ENCODE assay signal across 2 cellular contexts in genomic region chr15:77545058-77545457, GRCh38.
A peak's percentile ranks its signal among the peaks of the same experiment; 100 is the strongest.
TF ChIP-seq lines count a peak whose summit lies in the region.

No MANE protein-coding gene starts in this region.

TF ChIP-seq in K562, 482 proteins besides CTCF, POLR2A, EP300 and RAD21 (continued from another document):
- TF ChIP-seq PATZ1 (CRISPR knock-in tag; IDR thresholded peaks at IDR 0.05; ENCODE audit: borderline replicate concordance) = no peak
- TF ChIP-seq NR2C1 (IDR thresholded peaks at IDR 0.05) = no peak
- no peak for TF ChIP-seq NR2C1 (tag; IDR thresholded peaks at IDR 0.05)
- TF ChIP-seq FOS (IDR thresholded peaks at IDR 0.05; ENCODE audit: extremely low read depth, insufficient read length) = no peak
- TF ChIP-seq ZNF121 (CRISPR knock-in tag; conservative IDR thresholded peaks at IDR 0.05) = peak; percentile 60; the same call in 1 of the 2 replicates
- no peak for TF ChIP-seq ZZZ3 (IDR thresholded peaks at IDR 0.05)
- TF ChIP-seq PKNOX1 (IDR thresholded peaks at IDR 0.05) = no peak
TF ChIP-seq in K562: peak in this region for 2.

TF ChIP-seq in HepG2, 621 proteins besides CTCF, POLR2A, EP300 and RAD21 (continued from another document):
- TF ChIP-seq RERE (CRISPR knock-in tag; IDR thresholded peaks at IDR 0.05; ENCODE audit: low read depth) (no peak), ZNF709 (CRISPR knock-in tag; IDR thresholded peaks at IDR 0.05) (no peak), POGZ (CRISPR knock-in tag; IDR thresholded peaks at IDR 0.05) (no peak), ZNF431 (CRISPR knock-in tag; IDR thresholded peaks at IDR 0.05; ENCODE audit: borderline replicate concordance, low read depth) (no peak), SUZ12 (IDR thresholded peaks at IDR 0.05; ENCODE audit: low read depth, low read length) (no peak), RFX5 (IDR thresholded peaks at IDR 0.05; ENCODE audit: low read depth, low read length) (no peak), SSRP1 (CRISPR knock-in tag; IDR thresholded peaks at IDR 0.05) (no peak), ZNF512B (CRISPR knock-in tag; IDR thresholded peaks at IDR 0.05; ENCODE audit: borderline replicate concordance) (no peak), AKNA (CRISPR knock-in tag; IDR thresholded peaks at IDR 0.05; ENCODE audit: borderline replicate concordance) (no peak), RCOR2 (CRISPR knock-in tag; IDR thresholded peaks at IDR 0.05) (no peak), CCDC6 (CRISPR knock-in tag; IDR thresholded peaks at IDR 0.05) (no peak), ZSCAN29 (CRISPR knock-in tag; conservative IDR thresholded peaks at IDR 0.05) (no peak), SMAD1 (CRISPR knock-in tag; IDR thresholded peaks at IDR 0.05; ENCODE audit: borderline replicate concordance, low read depth) (no peak), ZNF136 (CRISPR knock-in tag; IDR thresholded peaks at IDR 0.05; ENCODE audit: low read depth) (no peak), ESRRA (CRISPR knock-in tag; IDR thresholded peaks at IDR 0.05; ENCODE audit: low read depth) (no peak), ZNF790 (CRISPR knock-in tag; IDR thresholded peaks at IDR 0.05; ENCODE audit: borderline replicate concordance) (no peak), DNMT3B (CRISPR knock-in tag; conservative IDR thresholded peaks at IDR 0.05) (no peak)
